Comparison of ENCODE assay signal across 26 cellular contexts in genomic region chr7:139838276-139838675, GRCh38.
"Had no signal": no experiment of that assay in that cellular context is flagged by ENCODE, and none has a peak within 500 bp of the region (broad histone marks: within the 10 kb centered on the region; RNA-seq: fewer than 3 reads in every experiment).

No MANE protein-coding gene starts in this region.

- H3K4me1 Mint-ChIP-seq: WTC11 had no signal

- H3K36me3 Mint-ChIP-seq: activated naive CD8-positive, alpha-beta T cell treated with anti-CD3 and anti-CD28 coated beads, Interleukin-2, amount 10 ng/mL, durations not matched to agents 7 days and 5 days had no signal

- H3K4me1 ChIP-seq: breast epithelium, Peyer's patch, SJCRH30 had no signal

- H3K4me3 Mint-ChIP-seq: activated CD8-positive, alpha-beta T cell treated with anti-CD3 and anti-CD28 coated beads, Interleukin-2, amount 10 ng/mL, durations not matched to agents 7 days and 5 days; activated naive CD8-positive, alpha-beta T cell treated with anti-CD3 and anti-CD28 coated beads, Interleukin-2, amount 10 ng/mL, durations not matched to agents 7 days and 5 days; WTC11 had no signal

- DNase-seq: activated CD4-positive, alpha-beta T cell treated with anti-CD3 and anti-CD28 coated beads for 48 hours; activated CD4-positive, alpha-beta T cell treated with anti-CD3 and anti-CD28 coated beads, Interleukin-2, amount 50 U/mL, for 4 hours; activated CD4-positive, CD25-positive, alpha-beta regulatory T cell treated with anti-CD3 and anti-CD28 coated beads, Interleukin-2, amount 50 U/mL, for 72 hours; activated CD8-positive, alpha-beta memory T cell treated with anti-CD3 and anti-CD28 coated beads, Interleukin-2, amount 50 U/mL, for 48 hours; activated CD8-positive, alpha-beta T cell treated with anti-CD3 and anti-CD28 coated beads, Interleukin-2, amount 10 ng/mL, durations not matched to agents 7 days and 5 days; activated naive CD4-positive, alpha-beta T cell treated with anti-CD3 and anti-CD28 coated beads, Interleukin-2, amount 50 U/mL, for 16 hours; activated naive CD8-positive, alpha-beta T cell treated with anti-CD3 and anti-CD28 coated beads, Interleukin-2, amount 10 ng/mL, durations not matched to agents 7 days and 5 days; activated T-cell treated with anti-CD3 and anti-CD28 coated beads, Interleukin-2, amount 50 U/mL, for 1 hour; adrenal gland; anterior cingulate cortex; caudate nucleus; NCI-H1048; NCI-H1417; NCI-H1694; NCI-H2029 treated with DMSO at 0.1 percent for 48 hours; NCI-H345; NCI-H510A; NCI-H526 treated with DMSO at 0.1 percent for 48 hours; Peyer's patch; Right ventricle myocardium superior; SJCRH30; SW 1271 had no signal

- H3K27me3 ChIP-seq: adrenal gland, breast epithelium, Peyer's patch, SJCRH30 had no signal

- H3K9me3 ChIP-seq: adrenal gland, Peyer's patch had no signal

- H3K4me3 ChIP-seq: adrenal gland, breast epithelium, Peyer's patch, SJCRH30 had no signal

- H3K27ac Mint-ChIP-seq: activated CD8-positive, alpha-beta T cell treated with anti-CD3 and anti-CD28 coated beads, Interleukin-2, amount 10 ng/mL, durations not matched to agents 7 days and 5 days; activated naive CD8-positive, alpha-beta T cell treated with anti-CD3 and anti-CD28 coated beads, Interleukin-2, amount 10 ng/mL, durations not matched to agents 7 days and 5 days; WTC11 had no signal

- ATAC-seq: activated CD8-positive, alpha-beta T cell treated with anti-CD3 and anti-CD28 coated beads, Interleukin-2, amount 10 ng/mL, durations not matched to agents 7 days and 5 days; SK-N-SH treated with all-trans-retinoic acid at 6 μM for 48 hours; WTC11 had no signal

- H3K36me3 ChIP-seq: adrenal gland, breast epithelium, Peyer's patch, SJCRH30 had no signal

- H3K27ac ChIP-seq: adrenal gland, breast epithelium, Peyer's patch, RWPE1, SJCRH30 had no signal
